In genomic region chr5:43313035-43313853, GRCh38 we compare ENCODE assay signal across 1 cellular context.
A peak's percentile ranks its signal among the peaks of the same experiment; 100 is the strongest.
TF ChIP-seq lines count a peak whose summit lies in the region.

HMGCS1 (minus strand) TSS chr5:43313412; CDS start chr5:43298965, 14,447 bp downstream.

TF ChIP-seq in K562, 482 proteins besides CTCF, POLR2A, EP300 and RAD21 (continued from another document and continues in another):
- TF ChIP-seq ZBTB49 (CRISPR knock-in tag; IDR thresholded peaks at IDR 0.05; ENCODE audit: borderline replicate concordance) (no peak), PTBP1 (IDR thresholded peaks at IDR 0.05; ENCODE audit: low read depth, low read length) (no peak), ZNF696 (CRISPR knock-in tag; conservative IDR thresholded peaks at IDR 0.05) (no peak), BRCA1 (IDR thresholded peaks at IDR 0.05) (no peak), BRCA1 (CRISPR knock-in tag; IDR thresholded peaks at IDR 0.05) (no peak), ZBTB1 (CRISPR knock-in tag; IDR thresholded peaks at IDR 0.05; ENCODE audit: borderline replicate concordance, low read depth) (peak; percentile 70; the same call in 1 of the 2 replicates), MGA (IDR thresholded peaks at IDR 0.05) (peak; percentile 95), ZC3H8 (IDR thresholded peaks at IDR 0.05) (no peak), BACH1 (tag; IDR thresholded peaks at IDR 0.05) (no peak), FOXJ3 (CRISPR knock-in tag; IDR thresholded peaks at IDR 0.05) (no peak), FIP1L1 (IDR thresholded peaks at IDR 0.05; ENCODE audit: low read depth, low read length, poor library complexity, severe bottlenecking) (peak; percentile 74), CTCFL (IDR thresholded peaks at IDR 0.05; ENCODE audit: borderline replicate concordance, insufficient read depth, low read depth, low read length, poor library complexity, severe bottlenecking) (no peak), LCOR (CRISPR knock-in tag; IDR thresholded peaks at IDR 0.05) (peak; percentile 47; the same call in 1 of the 2 replicates), FOXA1 (IDR thresholded peaks at IDR 0.05; ENCODE audit: borderline replicate concordance) (no peak), XRCC5 (IDR thresholded peaks at IDR 0.05; ENCODE audit: low read depth, low read length) (0 out of 2 replicates have a peak, but pooled peaks have one; percentile 15), ZNF561 (CRISPR knock-in tag; conservative IDR thresholded peaks at IDR 0.05) (0 out of 2 replicates have a peak, but pooled peaks have one; percentile 52), NR1H2 (CRISPR knock-in tag; IDR thresholded peaks at IDR 0.05) (0 out of 2 replicates have a peak, but pooled peaks have one; percentile 45), BHLHE40 (IDR thresholded peaks at IDR 0.05; ENCODE audit: low read length) (peak; percentile 99), TCF3 (CRISPR knock-in tag; IDR thresholded peaks at IDR 0.05) (no peak), TFE3 (CRISPR knock-in tag; IDR thresholded peaks at IDR 0.05) (peak; percentile 3; the same call in 1 of the 2 replicates), HDAC6 (IDR thresholded peaks at IDR 0.05; ENCODE audit: low read depth, low read length) (no peak), NCOA4 (IDR thresholded peaks at IDR 0.05; ENCODE audit: partially characterized antibody) (no peak), ELF1 (tag; IDR thresholded peaks at IDR 0.05) (peak; percentile 70; the same call in 1 of the 2 replicates), SMARCC2 (IDR thresholded peaks at IDR 0.05; ENCODE audit: low read depth) (no peak), LEF1 (IDR thresholded peaks at IDR 0.05) (peak; percentile 80), ZNF41 (CRISPR knock-in tag; conservative IDR thresholded peaks at IDR 0.05) (no peak), ZNF584 (CRISPR knock-in tag; IDR thresholded peaks at IDR 0.05; ENCODE audit: low read depth) (no peak), ZBTB26 (CRISPR knock-in tag; IDR thresholded peaks at IDR 0.05) (no peak), CTBP1 (IDR thresholded peaks at IDR 0.05; ENCODE audit: borderline replicate concordance) (peak; percentile 88; the same call in 1 of the 2 replicates), GATAD2B (IDR thresholded peaks at IDR 0.05; ENCODE audit: borderline replicate concordance) (no peak), NFIC (IDR thresholded peaks at IDR 0.05) (peak; percentile 51), TEAD1 (CRISPR knock-in tag; IDR thresholded peaks at IDR 0.05) (peak; percentile 17 to 57; a peak in 2 of 4 replicates), SIRT6 (IDR thresholded peaks at IDR 0.05; ENCODE audit: low read depth, low read length) (no peak), DACH1 (IDR thresholded peaks at IDR 0.05; ENCODE audit: partially characterized antibody) (no peak), TBP (optimal IDR thresholded peaks at IDR 0.05; ENCODE audit: low read depth, low read length) (peak; percentile 96), TCF7 (IDR thresholded peaks at IDR 0.05; ENCODE audit: borderline replicate concordance) (no peak)
- TF ChIP-seq, protein P1, sequence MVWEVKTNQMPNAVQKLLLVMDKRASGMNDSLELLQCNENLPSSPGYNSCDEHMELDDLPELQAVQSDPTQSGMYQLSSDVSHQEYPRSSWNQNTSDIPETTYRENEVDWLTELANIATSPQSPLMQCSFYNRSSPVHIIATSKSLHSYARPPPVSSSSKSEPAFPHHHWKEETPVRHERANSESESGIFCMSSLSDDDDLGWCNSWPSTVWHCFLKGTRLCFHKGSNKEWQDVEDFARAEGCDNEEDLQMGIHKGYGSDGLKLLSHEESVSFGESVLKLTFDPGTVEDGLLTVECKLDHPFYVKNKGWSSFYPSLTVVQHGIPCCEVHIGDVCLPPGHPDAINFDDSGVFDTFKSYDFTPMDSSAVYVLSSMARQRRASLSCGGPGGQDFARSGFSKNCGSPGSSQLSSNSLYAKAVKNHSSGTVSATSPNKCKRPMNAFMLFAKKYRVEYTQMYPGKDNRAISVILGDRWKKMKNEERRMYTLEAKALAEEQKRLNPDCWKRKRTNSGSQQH (CRISPR knock-in tag; IDR thresholded peaks at IDR 0.05) = peak; percentile 75; the same call in 1 of the 2 replicates
- TF ChIP-seq, protein P2, sequence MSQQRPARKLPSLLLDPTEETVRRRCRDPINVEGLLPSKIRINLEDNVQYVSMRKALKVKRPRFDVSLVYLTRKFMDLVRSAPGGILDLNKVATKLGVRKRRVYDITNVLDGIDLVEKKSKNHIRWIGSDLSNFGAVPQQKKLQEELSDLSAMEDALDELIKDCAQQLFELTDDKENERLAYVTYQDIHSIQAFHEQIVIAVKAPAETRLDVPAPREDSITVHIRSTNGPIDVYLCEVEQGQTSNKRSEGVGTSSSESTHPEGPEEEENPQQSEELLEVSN (IDR thresholded peaks at IDR 0.05; ENCODE audit: borderline replicate concordance in 1 of 2, extremely low read depth in 1 of 2, insufficient read depth in 1 of 2, insufficient read length in 1 of 2, low read depth in 1 of 2, low read length in 1 of 2, poor library complexity in 1 of 2, severe bottlenecking in 1 of 2) = peak; percentile 90
- TF ChIP-seq, protein P3, sequence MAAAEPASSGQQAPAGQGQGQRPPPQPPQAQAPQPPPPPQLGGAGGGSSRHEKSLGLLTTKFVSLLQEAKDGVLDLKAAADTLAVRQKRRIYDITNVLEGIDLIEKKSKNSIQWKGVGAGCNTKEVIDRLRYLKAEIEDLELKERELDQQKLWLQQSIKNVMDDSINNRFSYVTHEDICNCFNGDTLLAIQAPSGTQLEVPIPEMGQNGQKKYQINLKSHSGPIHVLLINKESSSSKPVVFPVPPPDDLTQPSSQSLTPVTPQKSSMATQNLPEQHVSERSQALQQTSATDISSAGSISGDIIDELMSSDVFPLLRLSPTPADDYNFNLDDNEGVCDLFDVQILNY (CRISPR knock-in tag; IDR thresholded peaks at IDR 0.05) = no peak
